7 cellular contexts compared by ENCODE assay signal in genomic region chr10:988667-989545, GRCh38.
A peak's percentile ranks its signal among the peaks of the same experiment; 100 is the strongest.
DNase-seq lines count a peak whose midpoint lies in the region; ATAC-seq and FAIRE-seq lines count a peak whose summit lies in the region.

No MANE protein-coding gene starts in this region.

- DNase-seq in GM18507 (ENCODE audit: extremely low spot score, insufficient read length, low read depth) (peak; percentile 20), iris pigment epithelial cell (ENCODE audit: low read depth) (peak; percentile 58), NCI-H2171 (lab: John Stamatoyannopoulos, UW) (no peak)
- DNase-seq in activated naive CD8-positive, alpha-beta T cell treated with anti-CD3 and anti-CD28 coated beads, Interleukin-2, amount 50 U/mL, for 16 hours (ENCODE audit: low read depth, low spot score), result peak; percentile 10
- DNase-seq in stimulated activated CD4-positive, alpha-beta T cell treated with anti-CD3 and anti-CD28 coated beads, TNF-alpha, amount 100 ng/mL, for 24 hours (ENCODE audit: low read depth in 3 of 3), result peak in 2 of 3 experiments; percentile 11 to 28

- ATAC-seq in HG03175 (IDR thresholded peaks at IDR 0.05; ENCODE audit: unreplicated experiment) (peak; percentile 15), HG03139 (IDR thresholded peaks at IDR 0.05; ENCODE audit: unreplicated experiment) (no peak)

- no peak for FAIRE-seq in GM18507 (lab: Jason Lieb, UNC)
